1 cellular context compared by ENCODE assay signal in genomic region chr20:37335642-37336368, GRCh38.
TF ChIP-seq lines count a peak whose summit lies in the region.

No MANE protein-coding gene starts in this region.

TF ChIP-seq in GM12878, 131 proteins besides CTCF, POLR2A, EP300 and RAD21 (continued from another document):
- TF ChIP-seq SUPT20H (IDR thresholded peaks at IDR 0.05; ENCODE audit: borderline replicate concordance, control insufficient read depth, low read depth, low read length), result no peak
- TF ChIP-seq ASH2L (IDR thresholded peaks at IDR 0.05; ENCODE audit: borderline replicate concordance, low read depth), result no peak
- TF ChIP-seq MTA3 (IDR thresholded peaks at IDR 0.05; ENCODE audit: borderline replicate concordance, low read length), result 0 out of 2 replicates have a peak, but pooled peaks have one; percentile 58
- 0 out of 2 replicates have a peak, but pooled peaks have one; percentile 27 for TF ChIP-seq ZNF687 (IDR thresholded peaks at IDR 0.05)
- 0 out of 2 replicates have a peak, but pooled peaks have one; percentile 7 for TF ChIP-seq IRF4 (IDR thresholded peaks at IDR 0.05; ENCODE audit: low read depth, low read length)
- TF ChIP-seq YBX1 (IDR thresholded peaks at IDR 0.05), result no peak
- TF ChIP-seq DPF2 (IDR thresholded peaks at IDR 0.05), result peak; percentile 63
- TF ChIP-seq MYC (IDR thresholded peaks at IDR 0.05; ENCODE audit: insufficient read depth, insufficient read length, insufficient replicate concordance, low read length, severe bottlenecking), result no peak
- TF ChIP-seq HDGF (IDR thresholded peaks at IDR 0.05), result peak; percentile 15; the same call in 1 of the 2 replicates
- no peak for TF ChIP-seq USF1 (IDR thresholded peaks at IDR 0.05; ENCODE audit: borderline replicate concordance, extremely low read length, insufficient read depth, low read depth, low read length)
- TF ChIP-seq NR2F1 (conservative IDR thresholded peaks at IDR 0.05), result peak; percentile 84
- TF ChIP-seq IKZF2 (IDR thresholded peaks at IDR 0.05), result 0 out of 4 replicates have a peak, but pooled peaks of 1 of the 2 experiments have one; percentile 8
- peak; percentile 36 for TF ChIP-seq IKZF1 (conservative IDR thresholded peaks at IDR 0.05)
- 0 out of 2 replicates have a peak, but pooled peaks have one; percentile 26 for TF ChIP-seq GATAD2B (conservative IDR thresholded peaks at IDR 0.05; ENCODE audit: low read depth)
- peak; percentile 51; the same call in 1 of the 2 replicates for TF ChIP-seq LARP7 (IDR thresholded peaks at IDR 0.05)
- 0 out of 4 replicates have a peak, but pooled peaks of 1 of the 2 experiments have one; percentile 28 for TF ChIP-seq ETV6 (conservative IDR thresholded peaks at IDR 0.05 in 1 of 2, IDR thresholded peaks at IDR 0.05 in 1 of 2; ENCODE audit: borderline replicate concordance in 1 of 2, low read depth in 1 of 2)
- TF ChIP-seq SMARCA5 (IDR thresholded peaks at IDR 0.05), result peak; percentile 73; the same call in 1 of the 2 replicates
- no peak for TF ChIP-seq KLF5 (IDR thresholded peaks at IDR 0.05; ENCODE audit: partially characterized antibody)
- TF ChIP-seq MYB (IDR thresholded peaks at IDR 0.05; ENCODE audit: borderline replicate concordance, low read depth, low read length), result no peak
